In the genomic region with DNA sequence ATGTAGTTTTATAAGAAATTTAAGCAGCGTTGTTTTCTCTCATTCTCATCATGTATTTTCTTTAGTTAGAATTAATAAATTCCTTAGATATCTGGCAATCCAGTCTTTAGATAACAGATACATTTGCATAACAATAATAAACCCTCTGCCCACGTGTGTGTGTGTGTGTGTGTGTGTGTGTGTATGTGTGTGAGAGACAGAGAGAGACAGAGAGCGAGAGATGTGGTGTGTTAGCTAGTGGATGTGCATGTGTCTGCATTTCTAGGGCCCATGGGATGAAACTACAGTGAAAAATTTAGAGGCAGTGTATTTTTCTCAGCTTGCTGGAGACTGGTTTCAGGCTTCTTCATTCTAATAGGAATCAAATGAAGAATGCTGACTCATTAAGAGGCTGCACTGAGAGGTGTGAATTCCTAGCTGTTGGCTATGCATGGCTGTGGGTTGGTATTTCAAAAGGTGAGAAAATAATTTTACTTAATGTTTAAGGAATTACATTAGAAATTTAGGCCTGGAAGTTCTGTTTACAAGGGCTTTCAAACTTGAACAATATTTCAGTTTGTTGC, we compare ENCODE assay signal across 13 cellular contexts.
"Had no signal": no experiment of that assay in that cellular context is flagged by ENCODE, and none has a peak within 500 bp of the region (broad histone marks: within the 10 kb centered on the region; RNA-seq: fewer than 3 reads in every experiment).

No MANE protein-coding gene starts in this region.

- H3K27me3 ChIP-seq: colonic mucosa had no signal

- H3K9me3 ChIP-seq: colonic mucosa, esophagus squamous epithelium, lower lobe of right lung, pancreas had no signal

- H3K4me1 ChIP-seq: colonic mucosa, esophagus squamous epithelium, lower lobe of right lung, pancreas had no signal

- ATAC-seq: activated CD8-positive, alpha-beta memory T cell treated with anti-CD3 and anti-CD28 coated beads, Interleukin-2, amount 10 ng/mL, durations not matched to agents 7 days and 5 days; lower lobe of right lung; pancreas; stimulated activated effector memory CD8-positive, alpha-beta T cell treated with anti-CD3 and anti-CD28 coated beads, Interleukin-12 subunit alpha, Interleukin-12 subunit beta, amount 100 ng/mL, for 72 hours had no signal

- H3K27ac ChIP-seq: colonic mucosa, esophagus squamous epithelium, lower lobe of right lung, pancreas, VCaP had no signal

- H3K36me3 ChIP-seq: colonic mucosa, esophagus squamous epithelium, lower lobe of right lung, pancreas had no signal

- H3K4me3 ChIP-seq: colonic mucosa, esophagus squamous epithelium, lower lobe of right lung, pancreas had no signal

- DNase-seq: activated CD4-positive, alpha-beta memory T cell treated with anti-CD3 and anti-CD28 coated beads for 36 hours; activated CD8-positive, alpha-beta memory T cell treated with anti-CD3 and anti-CD28 coated beads, Interleukin-2, amount 10 ng/mL, durations not matched to agents 7 days and 5 days; activated naive CD4-positive, alpha-beta T cell treated with anti-CD3 and anti-CD28 coated beads, Interleukin-2, amount 10 ng/mL, durations not matched to agents 7 days and 5 days; activated T-cell treated with anti-CD3 and anti-CD28 coated beads, Interleukin-2, amount 50 U/mL, for 24 hours; caudate nucleus; colonic mucosa; esophagus squamous epithelium; hypothalamus; lower lobe of right lung; midbrain; pancreas had no signal
